Comparison of ENCODE assay signal across 8 cellular contexts in the genomic region with DNA sequence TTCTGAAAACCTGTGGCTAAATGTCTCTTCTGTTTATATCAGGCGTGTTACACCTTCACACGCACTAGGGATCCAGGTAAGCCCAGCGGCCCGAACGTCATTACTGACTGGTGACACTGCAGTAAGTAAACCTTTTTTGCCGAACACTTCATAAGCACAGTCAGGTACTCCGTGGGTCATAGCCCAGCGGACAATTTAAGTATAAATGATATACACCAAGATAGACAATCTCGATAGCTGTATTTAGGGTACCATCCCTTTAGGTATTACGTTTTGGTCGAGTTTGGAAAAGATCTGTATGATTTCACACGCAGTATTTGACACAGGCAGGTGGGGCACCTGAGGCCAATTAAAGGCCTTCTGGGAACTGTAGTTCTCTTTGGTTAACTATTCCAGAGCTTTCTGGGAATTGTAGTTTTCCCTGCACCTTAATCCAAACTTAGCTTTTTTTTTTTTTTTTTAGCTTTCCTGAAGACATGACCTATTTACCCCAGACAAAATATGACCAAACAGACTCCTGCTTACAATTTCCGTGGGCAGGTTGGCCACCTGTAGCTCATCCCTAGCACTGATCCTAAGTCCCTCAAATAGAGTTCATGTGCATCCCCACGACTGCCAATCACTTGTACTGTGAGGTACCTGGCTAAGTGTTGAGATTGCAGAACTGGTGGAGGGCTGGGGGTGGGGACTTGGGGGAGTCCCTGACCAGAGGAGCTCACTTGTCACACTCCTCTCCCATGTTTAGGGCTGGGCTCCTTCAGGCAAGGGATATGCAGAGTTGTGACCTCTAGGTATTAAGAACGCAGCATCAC. TPM values are rescaled to one million over a fixed set of nuclear protein-coding genes. Genes with fewer than 3 reads are reported as not detected.
A peak's percentile ranks its signal among the peaks of the same experiment; 100 is the strongest.
DNase-seq lines count a peak whose midpoint lies in the region; FAIRE-seq and TF ChIP-seq lines count a peak whose summit lies in the region.

No MANE protein-coding gene starts in this region.

- CTCF ChIA-PET in MCF 10A (lab: Yijun Ruan, JAX): interaction anchor here (0.5 to 1.9 kb wide), 10 partner anchors 11 to 1271 kb away, joined by 3 to 28 read pairs (median 4); partner anchors contain the start of gene NEU1

- POLR2A ChIA-PET in MCF 10A (lab: Yijun Ruan, JAX): interaction anchor here (0.6 to 3.5 kb wide), 33 partner anchors 14 to 1373 kb away, joined by 3 to 41 read pairs (median 5); partner anchors contain the start of genes ABHD16A, AGPAT1, BAG6 and C6orf47

- BruUV-seq in MCF 10A (replicated peaks; lab: Mats Ljungman, UMichigan): TSS peak; percentile 77

- peak overlapping the region; percentile 93 for H3K4me3 Mint-ChIP-seq in MCF 10A (ENCODE audit: unreplicated experiment)

- peaks cover 31% of the 10 kb centered on the region for H3K4me1 Mint-ChIP-seq in MCF 10A (ENCODE audit: insufficient read depth, unreplicated experiment)

- FAIRE-seq in islet of Langerhans (lab: Jason Lieb, UNC) (peak; percentile 86), small intestine (lab: Jason Lieb, UNC) (no peak)

- TF ChIP-seq CTCF in MCF 10A (IDR thresholded peaks at IDR 0.05; ENCODE audit: unreplicated experiment): no peak

- H3K4me1 ChIP-seq in small intestine (ENCODE audit: control insufficient read depth in 2 of 2, insufficient read depth in 1 of 2, low read depth in 1 of 2, low read length in 1 of 2): peaks cover 0 to 3% of the 10 kb centered on the region in 2 donors

- H3K9me3 ChIP-seq in KOPT-K1 (ENCODE audit: insufficient read depth, low read length, poor library complexity, severe bottlenecking) (no peaks in the 10 kb centered on the region), small intestine (ENCODE audit: control insufficient read depth, low read depth) (no peaks in the 10 kb centered on the region)

- H3K36me3 ChIP-seq in KOPT-K1 (ENCODE audit: insufficient read depth, low read length): peaks cover 28% of the 10 kb centered on the region
- H3K36me3 ChIP-seq in small intestine (ENCODE audit: control insufficient read depth in 2 of 2, insufficient read depth in 2 of 2, low read length in 2 of 2): peaks cover under 1 to 3% of the 10 kb centered on the region in 2 donors

- H3K4me3 ChIP-seq in small intestine (ENCODE audit: low read depth in 1 of 2, low read length in 2 of 2): peak overlapping the region; percentile 71 to 88

- WGBS in small intestine, 3 donors: 8 to 10% (median 8%) methylated on average over 15 of the region's 15 CpGs

- DNase-seq in ELF-1 (ENCODE audit: low read depth, low spot score): peak; percentile 44
- DNase-seq in SHP77 treated with DMSO at 0.1 percent for 48 hours (lab: John Stamatoyannopoulos, UW): peak; percentile 25
- DNase-seq in MCF 10A (ENCODE audit: unreplicated experiment): peak; percentile 65
- peak; percentile 76 for DNase-seq in small intestine
- DNase-seq in activated gamma-delta T cell treated with Interleukin-2 at 50 U/mL for 16 hours: no peak
- no peak for DNase-seq in NK-92 treated with Interleukin-12 subunit alpha and Interleukin-12 subunit beta, amount 100 ng/mL, for 24 hours (lab: John Stamatoyannopoulos, UW)

- H3K27me3 Mint-ChIP-seq in MCF 10A (ENCODE audit: insufficient read depth, unreplicated experiment): no peaks in the 10 kb centered on the region

- H3K27me3 ChIP-seq in small intestine (ENCODE audit: control insufficient read depth in 2 of 2, insufficient read depth in 2 of 2, low read length in 2 of 2): no peaks in the 10 kb centered on the region

- intact Hi-C loops in MCF 10A (cut with micrococcal nuclease): no loop called here

- no peaks in the 10 kb centered on the region for H3K9me3 Mint-ChIP-seq in MCF 10A (ENCODE audit: unreplicated experiment)

- peaks cover 39% of the 10 kb centered on the region for H3K36me3 Mint-ChIP-seq in MCF 10A (ENCODE audit: insufficient read depth, unreplicated experiment)

- H3K27ac ChIP-seq in KOPT-K1 (ENCODE audit: low read depth, low read length, poor library complexity, severe bottlenecking) (peak overlapping the region; percentile 84), small intestine (ENCODE audit: low read depth in 1 of 2, low read length in 1 of 2) (peak overlapping the region; percentile 69 to 92)

- peak overlapping the region; percentile 93 for H3K27ac Mint-ChIP-seq in MCF 10A (ENCODE audit: low read depth, unreplicated experiment)

RNA-seq across cellular contexts. Expression of gene EHMT2, which starts 0.9 kb away (rescaled TPM):
- 20.2 and 21.8 TPM in 2 replicates for total RNA-seq in MCF 10A (2022)
- 10 to 100 TPM; 27.8 to 42.4 (median 32.4) TPM for polyA plus RNA-seq in small intestine

RNA-seq across cellular contexts. Expression of gene ZBTB12, which starts 3.5 kb away (rescaled TPM):
- total RNA-seq in MCF 10A (2022): 3.6 and 4.0 TPM in 2 replicates
- 1 to 10 TPM; 1.6 to 8.6 (median 1.9) TPM for polyA plus RNA-seq in small intestine

RNA-seq across cellular contexts. Expression of gene SLC44A4, which starts 19.6 kb away (rescaled TPM):
- total RNA-seq in MCF 10A (2022): not detected in 2 replicates
- polyA plus RNA-seq in small intestine: 100 to 1,000 TPM in 2 of 3 donors, 10 to 100 TPM in 1; 82.3 to 132 (median 129) TPM

RNA-seq across cellular contexts. Expression of gene C2, which starts 29.1 kb away (rescaled TPM):
- total RNA-seq in MCF 10A (2022): not detected in 2 replicates
- 10 to 100 TPM in 2 of 3 donors, 1 to 10 TPM in 1; 7.4 to 58.7 (median 13.0) TPM for polyA plus RNA-seq in small intestine

RNA-seq across cellular contexts. Expression of gene NEU1, which starts 35.8 kb away (rescaled TPM):
- total RNA-seq in MCF 10A (2022): 19.7 and 43.8 TPM in 2 replicates
- 10 to 100 TPM; 24.8 to 38.3 (median 36.5) TPM for polyA plus RNA-seq in small intestine

Comparison
In these comparisons a context has a peak if more than half of its experiments do, and no peak if none do; other contexts are left out.
1. DNase-seq: peak in ELF-1 (single experiment), SHP77 treated with DMSO at 0.1 percent for 48 hours (single experiment), MCF 10A (single experiment) and small intestine (single experiment); none in activated gamma-delta T cell treated with Interleukin-2 at 50 U/mL for 16 hours (single experiment) and NK-92 treated with Interleukin-12 subunit alpha and Interleukin-12 subunit beta, amount 100 ng/mL, for 24 hours (single experiment).